19 cellular contexts compared by ENCODE assay signal in the genomic region with DNA sequence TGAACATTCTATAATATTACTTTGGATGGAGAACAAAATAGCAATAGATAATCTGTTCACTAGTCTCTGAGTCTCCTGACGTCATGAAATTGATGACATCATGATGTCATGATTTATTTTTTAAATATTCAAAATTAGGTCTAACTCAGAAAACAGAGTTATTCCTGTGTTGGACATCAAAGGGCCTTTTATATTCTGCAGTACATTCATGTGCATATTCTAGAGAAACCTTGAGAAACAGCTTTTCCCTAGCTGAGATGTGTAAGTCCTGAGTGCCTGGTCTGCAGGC. TPM values are rescaled to one million over a fixed set of nuclear protein-coding genes. Genes with fewer than 3 reads are reported as not detected.
DNase-seq lines count a peak whose midpoint lies in the region; ATAC-seq, FAIRE-seq and TF ChIP-seq lines count a peak whose summit lies in the region.
"Had no signal": no experiment of that assay in that cellular context is flagged by ENCODE, and none has a peak within 500 bp of the region (broad histone marks: within the 10 kb centered on the region; RNA-seq: fewer than 3 reads in every experiment).

No MANE protein-coding gene starts in this region.

- H4K20me1 ChIP-seq in KMS-11 (ENCODE audit: insufficient read depth) (no peaks in the 10 kb centered on the region), OCI-LY7 (ENCODE audit: insufficient read depth, low read length) (no peaks in the 10 kb centered on the region), endothelial cell of umbilical vein (replicated peaks; ENCODE audit: control insufficient read depth, extremely low read depth, insufficient read depth, low read length) (no peaks in the 10 kb centered on the region)

- peak; percentile 13 for ATAC-seq in GM19372 (IDR thresholded peaks at IDR 0.05; ENCODE audit: low read depth, unreplicated experiment)
- ATAC-seq: GM23338 had no signal

- no TSS peak for BruUV-seq in OCI-LY7 (replicated peaks; lab: Mats Ljungman, UMichigan)
- BruUV-seq in endothelial cell of umbilical vein (replicated peaks; lab: Mats Ljungman, UMichigan): no TSS peak

- no peak overlapping the region for H3K27ac Mint-ChIP-seq in CD8-positive, alpha-beta memory T cell
- H3K27ac Mint-ChIP-seq in CD14-positive monocyte: no peak overlapping the region
- H3K27ac Mint-ChIP-seq: GM23338, H9, HFFc6 had no signal

- no peaks in the 10 kb centered on the region for H3K9me2 ChIP-seq in OCI-LY7 (ENCODE audit: insufficient read depth, low read length)

- H3K4me1 Mint-ChIP-seq in CD8-positive, alpha-beta memory T cell: peaks cover 0 to 15% (median 3%) of the 10 kb centered on the region in 3 donors
- peaks cover 42% of the 10 kb centered on the region for H3K4me1 Mint-ChIP-seq in CD14-positive monocyte

- H3K4me3 ChIP-seq in KMS-11 (IDR thresholded peaks at IDR 0.05; ENCODE audit: insufficient read depth, low read depth, low read length) (no peak overlapping the region), OCI-LY7 (ENCODE audit: low read depth, low read length, poor library complexity, severe bottlenecking) (no peak overlapping the region), endothelial cell of umbilical vein (replicated peaks in 1 of 3; ENCODE audit: insufficient read depth in 1 of 3, low read depth in 1 of 3, low read length in 3 of 3) (no peak overlapping the region)
- no peak overlapping the region for H3K4me3 ChIP-seq in CD8-positive, alpha-beta memory T cell (ENCODE audit: low read length)
- H3K4me3 ChIP-seq: GM23338, SJSA1 had no signal

- H3K9ac ChIP-seq in KMS-11 (peak overlapping the region; percentile 42; the same call in 1 of the 2 replicates), endothelial cell of umbilical vein (replicated peaks; ENCODE audit: extremely low read depth, insufficient read depth, low read length) (no peak overlapping the region)

- POLR2A ChIA-PET in OCI-LY7 (lab: Charles Lee) (interaction anchor here (0.5 to 1.1 kb wide), 4 partner anchors 8 to 732 kb away, joined by 3 to 5 read pairs (median 4); no protein-coding TSS in a partner anchor), endothelial cell of umbilical vein (lab: Charles Lee) (no interaction called here)
- POLR2A ChIA-PET in CD8-positive, alpha-beta memory T cell (lab: Charles Lee): no interaction called here

- TF ChIP-seq CTCF in KMS-11 (conservative IDR thresholded peaks at IDR 0.05; ENCODE audit: low read depth, low read length) (no peak), OCI-LY7 (conservative IDR thresholded peaks at IDR 0.05; ENCODE audit: low read length) (no peak), endothelial cell of umbilical vein (IDR thresholded peaks at IDR 0.05; ENCODE audit: extremely low read depth in 1 of 2, insufficient read depth in 1 of 2, low read depth in 1 of 2, low read length in 2 of 2) (no peak), CD14-positive monocyte (IDR thresholded peaks at IDR 0.05) (no peak)

- TF ChIP-seq POLR2A in endothelial cell of umbilical vein (IDR thresholded peaks at IDR 0.05; ENCODE audit: low read depth, low read length): no peak

- no peaks in the 10 kb centered on the region for H3K36me3 Mint-ChIP-seq in CD8-positive, alpha-beta memory T cell
- no peaks in the 10 kb centered on the region for H3K36me3 Mint-ChIP-seq in CD14-positive monocyte

- DNase-seq in OCI-LY7 (ENCODE audit: low spot score): no peak
- no peak for DNase-seq in endothelial cell of umbilical vein (ENCODE audit: low read depth, low spot score)
- no peak for DNase-seq in CD8-positive, alpha-beta memory T cell
- no peak for DNase-seq in CD14-positive monocyte (ENCODE audit: low spot score)
- DNase-seq in NCI-H2171 (lab: John Stamatoyannopoulos, UW): no peak
- DNase-seq: BE2C; DMS153; H9; HFFc6; KG1; NCI-H1092 treated with DMSO at 0.1 percent for 48 hours; NCI-H1436; NCI-H187 treated with DMSO at 0.1 percent for 48 hours; NK-92 treated with Interleukin-12 subunit alpha and Interleukin-12 subunit beta, amount 100 ng/mL, for 24 hours; Right ventricle myocardium superior had no signal

- peaks cover 73% of the 10 kb centered on the region for H3K4me1 ChIP-seq in KMS-11 (ENCODE audit: low read depth, poor library complexity, severe bottlenecking)
- H3K4me1 ChIP-seq in OCI-LY7 (ENCODE audit: insufficient read depth, low read length, poor library complexity, severe bottlenecking): peaks cover 5% of the 10 kb centered on the region
- no peaks in the 10 kb centered on the region for H3K4me1 ChIP-seq in endothelial cell of umbilical vein (ENCODE audit: control insufficient read depth, extremely low read depth, insufficient read depth, low read length)
- H3K4me1 ChIP-seq in CD8-positive, alpha-beta memory T cell (ENCODE audit: insufficient read depth, low read length): no peaks in the 10 kb centered on the region
- H3K4me1 ChIP-seq: BE2C, SJSA1 had no signal

- H3K4me3 Mint-ChIP-seq in CD8-positive, alpha-beta memory T cell: no peak overlapping the region
- no peak overlapping the region for H3K4me3 Mint-ChIP-seq in CD14-positive monocyte
- H3K4me3 Mint-ChIP-seq: GM23338, H9, HFFc6 had no signal

- dilution Hi-C loops in endothelial cell of umbilical vein (cut with MboI; ENCODE audit: extremely low pct_ligation_motif_present, low sequenced_read_pairs): no loop called here

- no peak for FAIRE-seq in endothelial cell of umbilical vein (lab: Jason Lieb, UNC)

- H3K9me3 ChIP-seq in OCI-LY7 (ENCODE audit: low read length): no peaks in the 10 kb centered on the region
- H3K9me3 ChIP-seq in endothelial cell of umbilical vein (replicated peaks; ENCODE audit: control insufficient read depth, insufficient read depth, low read length): no peaks in the 10 kb centered on the region
- no peaks in the 10 kb centered on the region for H3K9me3 ChIP-seq in CD8-positive, alpha-beta memory T cell (ENCODE audit: low read length)
- H3K9me3 ChIP-seq: BE2C, SJSA1 had no signal

- H3K27ac ChIP-seq in KMS-11 (peak overlapping the region; percentile 87), OCI-LY7 (ENCODE audit: low read depth, low read length, poor library complexity, severe bottlenecking) (no peak overlapping the region), endothelial cell of umbilical vein (ENCODE audit: insufficient read depth, low read depth, low read length) (no peak overlapping the region)
- H3K27ac ChIP-seq in CD8-positive, alpha-beta memory T cell (ENCODE audit: low read depth, low read length): no peak overlapping the region
- H3K27ac ChIP-seq: SJSA1 had no signal

- no peaks in the 10 kb centered on the region for H3K36me3 ChIP-seq in KMS-11 (ENCODE audit: insufficient read depth)
- no peaks in the 10 kb centered on the region for H3K36me3 ChIP-seq in OCI-LY7 (ENCODE audit: insufficient read depth, low read length)
- no peaks in the 10 kb centered on the region for H3K36me3 ChIP-seq in endothelial cell of umbilical vein (ENCODE audit: control insufficient read depth in 2 of 2, extremely low read depth in 1 of 2, insufficient read depth in 2 of 2, low read length in 2 of 2)
- no peaks in the 10 kb centered on the region for H3K36me3 ChIP-seq in CD8-positive, alpha-beta memory T cell (ENCODE audit: insufficient read depth, low read length)
- H3K36me3 ChIP-seq: BE2C, SJSA1 had no signal

- intact Hi-C loops in OCI-LY7 (cut with micrococcal nuclease; ENCODE audit: unreplicated experiment) (no loop called here), endothelial cell of umbilical vein (cut with micrococcal nuclease) (no loop called here), CD14-positive monocyte (cut with micrococcal nuclease) (no loop called here)

- H3K79me2 ChIP-seq in KMS-11 (ENCODE audit: insufficient read depth, low read depth) (no peaks in the 10 kb centered on the region), OCI-LY7 (ENCODE audit: insufficient read depth, low read depth, low read length) (no peaks in the 10 kb centered on the region), endothelial cell of umbilical vein (ENCODE audit: control insufficient read depth, insufficient read depth, low read length) (no peaks in the 10 kb centered on the region)

- H3K4me2 ChIP-seq in KMS-11 (peak overlapping the region; percentile 74), OCI-LY7 (ENCODE audit: low read length) (no peak overlapping the region), endothelial cell of umbilical vein (ENCODE audit: insufficient read depth, low read length) (no peak overlapping the region)
- H3K4me2 ChIP-seq: GM23338 had no signal

- CTCF ChIA-PET in OCI-LY7 (lab: Charles Lee; ENCODE audit: unreplicated experiment): interaction anchor here (0.9 kb wide), 1 partner anchor 20 kb away, joined by 3 read pairs; no protein-coding TSS in a partner anchor
- CTCF ChIA-PET in endothelial cell of umbilical vein (lab: Charles Lee): no interaction called here
- CTCF ChIA-PET in CD8-positive, alpha-beta memory T cell (lab: Charles Lee): interaction anchor here (1.4 kb wide), 1 partner anchor 88 kb away, joined by 3 read pairs; no protein-coding TSS in a partner anchor

- H3K27me3 ChIP-seq in KMS-11 (ENCODE audit: insufficient read depth, low read depth): no peaks in the 10 kb centered on the region
- peaks cover 3 to 4% of the 10 kb centered on the region in 2 experiments for H3K27me3 ChIP-seq in endothelial cell of umbilical vein (ENCODE audit: control insufficient read depth in 2 of 2, insufficient read depth in 2 of 2, low read length in 2 of 2)
- H3K27me3 ChIP-seq in CD8-positive, alpha-beta memory T cell (ENCODE audit: insufficient read depth, low read length, poor library complexity, severe bottlenecking): no peaks in the 10 kb centered on the region
- H3K27me3 ChIP-seq: BE2C, SJSA1 had no signal

- peaks cover 2 to 3% of the 10 kb centered on the region in 2 donors for H3K27me3 Mint-ChIP-seq in CD8-positive, alpha-beta memory T cell
- H3K27me3 Mint-ChIP-seq in CD14-positive monocyte (ENCODE audit: low read depth in 3 of 3): peaks cover 0 to 4% (median 3%) of the 10 kb centered on the region in 3 donors

- H2AFZ ChIP-seq in KMS-11 (ENCODE audit: low read depth) (no peak overlapping the region), OCI-LY7 (ENCODE audit: low read length) (peak overlapping the region; percentile 27; the same call in 1 of the 2 replicates), endothelial cell of umbilical vein (ENCODE audit: low read depth, low read length) (no peak overlapping the region)

- no peaks in the 10 kb centered on the region for H3K9me3 Mint-ChIP-seq in CD8-positive, alpha-beta memory T cell
- peaks cover 0 to 3% (median 0%) of the 10 kb centered on the region in 7 donors for H3K9me3 Mint-ChIP-seq in CD14-positive monocyte
- H3K9me3 Mint-ChIP-seq: GM23338, HFFc6 had no signal

- no peaks in the 10 kb centered on the region for H3K9me1 ChIP-seq in endothelial cell of umbilical vein (replicated peaks; ENCODE audit: control insufficient read depth, extremely low read depth, insufficient read depth, low read length)

RNA-seq across cellular contexts. Expression of gene MYB, which starts 53.3 kb away (rescaled TPM):
- 42.9 and 45.1 TPM in 2 replicates for total RNA-seq in OCI-LY7 (2014; rRNA removed; shearing (Covaris generic))
- total RNA-seq in OCI-LY7 (2022) (20.1 and 26.1 TPM in 2 replicates), endothelial cell of umbilical vein (0.53 and 0.58 TPM in 2 replicates)
- polyA plus RNA-seq in endothelial cell of umbilical vein (0.10 and 0.14 TPM in 2 replicates), CD14-positive monocyte (1 to 10 TPM; 1.7 to 2.2 TPM)
- polyA plus RNA-seq in endothelial cell of umbilical vein (2011; cell fraction: cytosol; rRNA removed): 0.04 and 0.19 TPM in 2 replicates
- polyA plus RNA-seq in endothelial cell of umbilical vein (2011; cell fraction: nucleus; rRNA removed): 0.25 and 0.29 TPM in 2 replicates
- polyA plus RNA-seq in endothelial cell of umbilical vein (2012): 0.20 TPM in 1 of 2 replicates, not detected in the other
- 1.2 and 2.2 TPM in 2 replicates for polyA minus RNA-seq in endothelial cell of umbilical vein
- 1.7 TPM for polyA minus RNA-seq in endothelial cell of umbilical vein (2011; cell fraction: cytosol; rRNA and poly(A)+ RNA removed)
- 0.19 and 0.38 TPM in 2 replicates for polyA minus RNA-seq in endothelial cell of umbilical vein (2011; cell fraction: nucleus; rRNA and poly(A)+ RNA removed)
- total RNA-seq in CD8-positive, alpha-beta memory T cell: 10 to 100 TPM; 42.3 to 44.2 TPM
- 1.3 TPM for polyA plus RNA-seq in CD8-positive, alpha-beta memory T cell

Comparison
In these comparisons a context has a peak if more than half of its experiments do, and no peak if none do; other contexts are left out.
1. RNA of gene MYB, which starts 53.3 kb away (total RNA-seq): 42.3 to 44.2 TPM in CD8-positive, alpha-beta memory T cell and 20.1 to 45.1 TPM in OCI-LY7; 0.53 to 0.58 TPM in endothelial cell of umbilical vein; every median in the first group is over 10 times any median in the second.